8 cellular contexts compared by ENCODE assay signal in the genomic region with DNA sequence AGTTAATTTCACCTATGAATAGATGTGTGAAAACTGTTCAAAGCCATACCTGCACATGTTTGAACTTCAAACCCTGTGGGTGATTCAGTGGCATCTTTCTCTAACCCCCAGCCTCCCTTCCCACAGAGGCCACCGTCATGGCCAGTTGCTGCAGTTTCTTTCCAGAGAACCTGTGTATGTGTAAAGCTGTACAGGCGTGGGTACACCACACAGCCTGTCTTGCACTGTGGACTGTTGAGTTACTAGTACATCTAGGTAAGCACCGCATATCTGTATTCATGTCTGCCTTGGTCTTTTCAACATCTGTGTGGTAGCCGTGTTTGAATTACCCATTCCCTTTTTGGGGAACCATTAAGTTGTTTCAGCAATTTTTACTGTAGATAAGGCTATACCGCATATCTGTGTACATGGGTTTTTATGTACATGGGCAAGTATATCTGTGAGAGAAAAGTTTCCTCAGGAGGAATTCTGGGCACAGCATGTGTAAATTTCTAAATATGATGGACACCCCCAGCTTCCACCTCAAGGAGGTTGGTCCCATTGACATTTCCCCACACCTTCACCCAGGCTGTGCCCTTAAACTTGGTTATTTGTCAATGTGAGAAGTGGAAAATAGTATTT. TPM values are rescaled to one million over a fixed set of nuclear protein-coding genes. Genes with fewer than 3 reads are reported as not detected.
DNase-seq lines count a peak whose midpoint lies in the region; ATAC-seq and TF ChIP-seq lines count a peak whose summit lies in the region.

No MANE protein-coding gene starts in this region.

- H3K36me3 Mint-ChIP-seq in activated T-cell treated with anti-CD3 and anti-CD28 coated beads, Interleukin-2, amount 50 U/mL, for 4 hours (ENCODE audit: insufficient read depth), result peaks cover 43% of the 10 kb centered on the region

- H3K27me3 ChIP-seq in brain microvascular endothelial cell (replicated peaks), result no peaks in the 10 kb centered on the region
- H3K27me3 ChIP-seq in left lung, result no peaks in the 10 kb centered on the region
- no peaks in the 10 kb centered on the region for H3K27me3 ChIP-seq in transverse colon

- H3K36me3 ChIP-seq in brain microvascular endothelial cell (replicated peaks) (peaks cover 58% of the 10 kb centered on the region), left lung (peaks cover 5 to 85% of the 10 kb centered on the region in 2 donors), transverse colon (peaks cover 0 to 48% (median 18%) of the 10 kb centered on the region in 4 donors)

- TF ChIP-seq POLR2A in transverse colon (IDR thresholded peaks at IDR 0.05), result no peak

- TF ChIP-seq CTCF in brain microvascular endothelial cell (IDR thresholded peaks at IDR 0.05; ENCODE audit: low read depth, low read length, missing control alignments) (no peak), left lung (IDR thresholded peaks at IDR 0.05) (no peak), transverse colon (IDR thresholded peaks at IDR 0.05) (no peak)

- WGBS in transverse colon (ENCODE audit: low coverage in 1 of 2), 2 donors, result 84 to 90% methylated on average over 4 to 5 of the region's 5 CpGs

- intact Hi-C loops in left lung (cut with DNase I) (no loop called here), transverse colon (cut with DNase I; ENCODE audit: low total_unique reads) (no loop called here)

- no peaks in the 10 kb centered on the region for H3K27me3 Mint-ChIP-seq in activated T-cell treated with anti-CD3 and anti-CD28 coated beads, Interleukin-2, amount 50 U/mL, for 4 hours (ENCODE audit: low read depth)

- peaks cover 36 to 99% of the 10 kb centered on the region in 2 donors for H3K4me1 ChIP-seq in left lung
- H3K4me1 ChIP-seq in transverse colon, result peaks cover 15 to 86% (median 28%) of the 10 kb centered on the region in 4 donors

- in situ Hi-C loops in brain microvascular endothelial cell (cut with HindIII; ENCODE audit: low pct_ligation_motif_present, low sequenced_read_pairs), result no loop called here
- in situ Hi-C loops in transverse colon (cut with MboI; ENCODE audit: low pct_ligation_motif_present in 1 of 4, low pct_unique_long_range_greater_than_20kb in 1 of 4, low sequenced_read_pairs in 3 of 4), result no loop called here

- DNase-seq in activated T-cell treated with anti-CD3 and anti-CD28 coated beads, Interleukin-2, amount 50 U/mL, for 4 hours, result no peak
- DNase-seq in activated T-cell treated with anti-CD3 and anti-CD28 coated beads, Interleukin-2, amount 50 U/mL, for 1 hour, result no peak
- peak; percentile 21 for DNase-seq in brain microvascular endothelial cell
- peak; percentile 32 to 33 for DNase-seq in left lung
- DNase-seq in transverse colon, result peak; percentile 19
- DNase-seq in NCI-H2171 (lab: John Stamatoyannopoulos, UW), result no peak
- no peak for DNase-seq in inferior parietal cortex (ENCODE audit: extremely low spot score)
- DNase-seq in activated CD4-positive, alpha-beta T cell treated with anti-CD3 and anti-CD28 coated beads, Interleukin-2, amount 50 U/mL, for 4 hours, result no peak

- peaks cover 75% of the 10 kb centered on the region for H3K4me1 Mint-ChIP-seq in activated T-cell treated with anti-CD3 and anti-CD28 coated beads, Interleukin-2, amount 50 U/mL, for 4 hours (ENCODE audit: low read depth)

- no peak for TF ChIP-seq EP300 in transverse colon (IDR thresholded peaks at IDR 0.05; ENCODE audit: low read depth)

- no peaks in the 10 kb centered on the region for H3K9me3 Mint-ChIP-seq in activated T-cell treated with anti-CD3 and anti-CD28 coated beads, Interleukin-2, amount 50 U/mL, for 4 hours

- H3K4me3 ChIP-seq in brain microvascular endothelial cell (ENCODE audit: low read depth, low read length) (no peak overlapping the region), left lung (no peak overlapping the region), transverse colon (no peak overlapping the region)

- peak overlapping the region; percentile 12 for H3K27ac ChIP-seq in brain microvascular endothelial cell
- peak overlapping the region; percentile 7 to 58 for H3K27ac ChIP-seq in left lung
- peak overlapping the region; percentile 13 to 100 (median 73) for H3K27ac ChIP-seq in transverse colon

- peak; percentile 25 to 31 for ATAC-seq in activated T-cell treated with anti-CD3 and anti-CD28 coated beads, Interleukin-2, amount 50 U/mL, for 4 hours
- ATAC-seq in left lung, result peak; percentile 1

- no peak overlapping the region for H3K4me3 Mint-ChIP-seq in activated T-cell treated with anti-CD3 and anti-CD28 coated beads, Interleukin-2, amount 50 U/mL, for 4 hours

- H3K9me3 ChIP-seq in left lung, result no peaks in the 10 kb centered on the region
- no peaks in the 10 kb centered on the region for H3K9me3 ChIP-seq in transverse colon

RNA-seq across cellular contexts. Expression of a gene that starts 13.9 kb away (rescaled TPM):
- 100 to 1,000 TPM in 2 of 3 donors, 10 to 100 TPM in 1; 95.5 to 136 (median 123) TPM for total RNA-seq in activated T-cell treated with anti-CD3 and anti-CD28 coated beads, Interleukin-2, amount 50 U/mL, for 4 hours
- total RNA-seq in left lung (1,000 to 10,000 TPM; 1,146 to 1,441 TPM), transverse colon (100 to 1,000 TPM; 370 to 782 (median 680) TPM)

RNA-seq across cellular contexts. Expression of a gene that starts 50.1 kb away (rescaled TPM):
- total RNA-seq in activated T-cell treated with anti-CD3 and anti-CD28 coated beads, Interleukin-2, amount 50 U/mL, for 4 hours, result 10 to 100 TPM; 43.0 to 49.2 (median 44.9) TPM
- 10 to 100 TPM; 31.7 to 31.9 TPM for total RNA-seq in left lung
- total RNA-seq in transverse colon, result 100 to 1,000 TPM in 3 of 4 donors, 10 to 100 TPM in 1; 64.3 to 164 (median 128) TPM

RNA-seq across cellular contexts. Expression of a gene that starts 54.1 kb away (rescaled TPM):
- 10 to 100 TPM in 1 of 3 donors, 1 to 10 TPM in 2; 7.0 to 11.1 (median 9.5) TPM for total RNA-seq in activated T-cell treated with anti-CD3 and anti-CD28 coated beads, Interleukin-2, amount 50 U/mL, for 4 hours
- total RNA-seq in left lung, result 1 to 10 TPM; 8.4 to 9.8 TPM
- total RNA-seq in transverse colon, result 1 to 10 TPM; 2.2 to 5.6 (median 5.2) TPM

Comparison
In these comparisons a context has a peak if more than half of its experiments do, and no peak if none do; other contexts are left out.
1. DNase-seq: peak in brain microvascular endothelial cell (single experiment), left lung (2 of 2) and transverse colon (single experiment); none in activated T-cell treated with anti-CD3 and anti-CD28 coated beads, Interleukin-2, amount 50 U/mL, for 4 hours (single experiment), activated T-cell treated with anti-CD3 and anti-CD28 coated beads, Interleukin-2, amount 50 U/mL, for 1 hour (single experiment), NCI-H2171 (single experiment), inferior parietal cortex (single experiment) and activated CD4-positive, alpha-beta T cell treated with anti-CD3 and anti-CD28 coated beads, Interleukin-2, amount 50 U/mL, for 4 hours (0 of 2).
2. H3K27ac ChIP-seq: peak in every context shown above with its lines; median percentile 73 in transverse colon; 32 in left lung; 12 in brain microvascular endothelial cell.